ENCODE assay signal across 26 cellular contexts in genomic region chr7:40969641-40970040, GRCh38.
A peak's percentile ranks its signal among the peaks of the same experiment; 100 is the strongest.
DNase-seq lines count a peak whose midpoint lies in the region; ATAC-seq, FAIRE-seq and TF ChIP-seq lines count a peak whose summit lies in the region.
"Had no signal": no experiment of that assay in that cellular context is flagged by ENCODE, and none has a peak within 500 bp of the region (broad histone marks: within the 10 kb centered on the region; RNA-seq: fewer than 3 reads in every experiment).

No MANE protein-coding gene starts in this region.

- H3K36me3 ChIP-seq in SK-N-SH (replicated peaks in 1 of 2; ENCODE audit: control insufficient read depth in 1 of 2, insufficient read depth in 2 of 2, low read length in 1 of 2) (no peaks in the 10 kb centered on the region), kidney (ENCODE audit: control insufficient read depth in 1 of 2, insufficient read depth in 2 of 2, low read length in 2 of 2) (no peaks in the 10 kb centered on the region), mucosa of descending colon (ENCODE audit: low read depth) (no peaks in the 10 kb centered on the region)
- H3K36me3 ChIP-seq: SJCRH30 had no signal

- H3K79me2 ChIP-seq in SK-N-SH (ENCODE audit: insufficient read depth), result no peaks in the 10 kb centered on the region

- POLR2A ChIA-PET in SK-N-SH (lab: Yijun Ruan, JAX), result no interaction called here

- no peak overlapping the region for H2AFZ ChIP-seq in SK-N-SH (ENCODE audit: low read depth)

- no peak for ATAC-seq in GM21367 (IDR thresholded peaks at IDR 0.05; ENCODE audit: unreplicated experiment)
- ATAC-seq in mucosa of descending colon, result no peak
- ATAC-seq: HepG2, PC-3, Right ventricle myocardium inferior had no signal

- H3K9me3 ChIP-seq in SK-N-SH (no peaks in the 10 kb centered on the region), kidney (ENCODE audit: control insufficient read depth in 1 of 2, low read length in 2 of 2) (no peaks in the 10 kb centered on the region), mucosa of descending colon (no peaks in the 10 kb centered on the region)
- H3K9me3 ChIP-seq: SJCRH30 had no signal

- TF ChIP-seq EP300 in SK-N-SH (IDR thresholded peaks at IDR 0.05; ENCODE audit: borderline replicate concordance in 1 of 2, low read depth in 1 of 2, low read length in 1 of 2), result peak in 1 of 2 experiments; percentile 86; a peak in 3 of 4 replicates

- no peak for TF ChIP-seq CTCF in SK-N-SH (IDR thresholded peaks at IDR 0.05)
- TF ChIP-seq CTCF in kidney (IDR thresholded peaks at IDR 0.05; ENCODE audit: borderline replicate concordance, extremely low read depth, insufficient read depth), result no peak
- TF ChIP-seq CTCF in mucosa of descending colon (IDR thresholded peaks at IDR 0.05), result no peak

- H3K27ac ChIP-seq in SK-N-SH (ENCODE audit: low read depth in 2 of 2, low read length in 1 of 2), result peak overlapping the region in 1 of 2 experiments; percentile 24; a peak in 1 of 4 replicates
- no peak overlapping the region for H3K27ac ChIP-seq in kidney (ENCODE audit: low read depth in 2 of 2, low read length in 2 of 2)
- H3K27ac ChIP-seq: SJCRH30 had no signal

- H3K27me3 ChIP-seq in SK-N-SH (ENCODE audit: insufficient read depth), result no peaks in the 10 kb centered on the region
- H3K27me3 ChIP-seq: SJCRH30 had no signal

- peak; percentile 50 for DNase-seq in SK-N-SH
- peak; percentile 47 for DNase-seq in left kidney (ENCODE audit: low read depth, low spot score)
- no peak for DNase-seq in kidney
- DNase-seq in iPS-NIHi7 (ENCODE audit: extremely low spot score), result no peak
- DNase-seq in mucosa of descending colon, result no peak
- DNase-seq: Calu3; CD8-positive, alpha-beta memory T cell; DMS153; DND-41; Karpas-422; NCI-H1092 treated with DMSO at 0.1 percent for 48 hours; NCI-H1436; NCI-H187; NCI-H2081 treated with DMSO at 0.1 percent for 48 hours; NCI-H2171; NCI-H226; NCI-H510A; NK-92 treated with Interleukin-12 subunit alpha and Interleukin-12 subunit beta, amount 100 ng/mL, for 24 hours; PC-3; SJCRH30 had no signal

- CTCF ChIA-PET in SK-N-SH (lab: Yijun Ruan, JAX), result interaction anchor here (1.3 kb wide), 1 partner anchor 33 kb away, joined by 5 read pairs; no protein-coding TSS in a partner anchor

- H3K4me3 ChIP-seq in SK-N-SH (ENCODE audit: low read depth in 2 of 2, low read length in 1 of 2) (no peak overlapping the region), kidney (ENCODE audit: low read length in 2 of 2) (no peak overlapping the region), mucosa of descending colon (no peak overlapping the region)
- H3K4me3 ChIP-seq: SJCRH30 had no signal

- intact Hi-C loops in kidney (cut with DNase I) (no loop called here), mucosa of descending colon (cut with DNase I, micrococcal nuclease) (no loop called here)

- H3F3A ChIP-seq in SK-N-SH (replicated peaks; ENCODE audit: insufficient read depth), result no peaks in the 10 kb centered on the region

- H3K9ac ChIP-seq in SK-N-SH (no peak overlapping the region), kidney (ENCODE audit: low read length in 2 of 2) (no peak overlapping the region)

- H3K4me2 ChIP-seq in SK-N-SH, result no peak overlapping the region

- H4K20me1 ChIP-seq in SK-N-SH (ENCODE audit: insufficient read depth), result no peaks in the 10 kb centered on the region

- WGBS in SK-N-SH (ENCODE audit: low lambda C conversion rate), result 23% methylated on average over 1 of the region's 1 CpG

- H3K9me2 ChIP-seq in SK-N-SH, result no peaks in the 10 kb centered on the region

- peak; percentile 98 for FAIRE-seq in endometrium (lab: Jason Lieb, UNC)
- no peak for FAIRE-seq in kidney (lab: Jason Lieb, UNC)
- FAIRE-seq: GM12892, H54, HepG2 had no signal

- peaks cover 0 to 24% of the 10 kb centered on the region in 2 experiments; a peak in 2 of 4 replicates for H3K4me1 ChIP-seq in SK-N-SH (ENCODE audit: control insufficient read depth in 1 of 2, insufficient read depth in 2 of 2, low read depth in 1 of 2, low read length in 1 of 2)
- H3K4me1 ChIP-seq in kidney (ENCODE audit: control insufficient read depth in 1 of 2, insufficient read depth in 1 of 2, low read depth in 1 of 2, low read length in 2 of 2), result no peaks in the 10 kb centered on the region
- H3K4me1 ChIP-seq in mucosa of descending colon (ENCODE audit: low read depth), result no peaks in the 10 kb centered on the region
- H3K4me1 ChIP-seq: SJCRH30 had no signal

- TF ChIP-seq RAD21 in SK-N-SH (IDR thresholded peaks at IDR 0.05; ENCODE audit: low read length), result no peak

TF ChIP-seq in SK-N-SH, 30 proteins besides CTCF, POLR2A, EP300 and RAD21:
- TF ChIP-seq PBX3 (IDR thresholded peaks at IDR 0.05), result peak; percentile 17; the same call in 1 of the 2 replicates
- TF ChIP-seq RFX5 (IDR thresholded peaks at IDR 0.05; ENCODE audit: low read length), result no peak
- 0 out of 2 replicates have a peak, but pooled peaks have one; percentile 44 for TF ChIP-seq FOXM1 (IDR thresholded peaks at IDR 0.05; ENCODE audit: low read depth)
- peak; percentile 65 for TF ChIP-seq FOXJ3 (CRISPR knock-in tag; IDR thresholded peaks at IDR 0.05)
- TF ChIP-seq JUND (IDR thresholded peaks at IDR 0.05), result 0 out of 2 replicates have a peak, but pooled peaks have one; percentile 18
- peak; percentile 60; the same call in 1 of the 2 replicates for TF ChIP-seq NFIC (IDR thresholded peaks at IDR 0.05; ENCODE audit: borderline replicate concordance)
- no peak for TF ChIP-seq IRF3 (IDR thresholded peaks at IDR 0.05; ENCODE audit: low read depth, low read length)
- TF ChIP-seq RCOR1 (IDR thresholded peaks at IDR 0.05; ENCODE audit: low read length), result 0 out of 2 replicates have a peak, but pooled peaks have one; percentile 51
- TF ChIP-seq GATA2 (CRISPR knock-in tag; IDR thresholded peaks at IDR 0.05), result peak; percentile 80
- TF ChIP-seq TCF12 (IDR thresholded peaks at IDR 0.05), result peak; percentile 76
- TF ChIP-seq CHD2 (IDR thresholded peaks at IDR 0.05; ENCODE audit: low read length, partially characterized antibody), result peak; percentile 71
- TF ChIP-seq TAF1 (IDR thresholded peaks at IDR 0.05; ENCODE audit: borderline replicate concordance, low read depth, low read length), result no peak

Comparison
In these comparisons a context has a peak if more than half of its experiments do, and no peak if none do; other contexts are left out.
1. DNase-seq: peak in SK-N-SH (single experiment) and left kidney (single experiment); none in kidney (single experiment), iPS-NIHi7 (single experiment) and mucosa of descending colon (0 of 3).